ENCODE assay signal across 8 cellular contexts in genomic region chrX:151680805-151681204, GRCh38. TPM values are rescaled to one million over a fixed set of nuclear protein-coding genes. Genes with fewer than 3 reads are reported as not detected.
DNase-seq lines count a peak whose midpoint lies in the region; ATAC-seq and TF ChIP-seq lines count a peak whose summit lies in the region.

No MANE protein-coding gene starts in this region.

- no peak overlapping the region for H3K27ac ChIP-seq in WERI-Rb-1

- TF ChIP-seq CTCF in WERI-Rb-1 (IDR thresholded peaks at IDR 0.05; ENCODE audit: low read depth, low read length) (peak; percentile 91), mesothelial cell of epicardium (IDR thresholded peaks at IDR 0.05; ENCODE audit: unreplicated experiment) (peak; percentile 95)

- no peaks in the 10 kb centered on the region for H3K9me3 ChIP-seq in WERI-Rb-1 (ENCODE audit: severe bottlenecking)

- H3K36me3 ChIP-seq in WERI-Rb-1, result no peaks in the 10 kb centered on the region

- H3K4me3 ChIP-seq in WERI-Rb-1 (ENCODE audit: low read depth, low read length), result no peak overlapping the region

- H3K27me3 Mint-ChIP-seq in central memory CD8-positive, alpha-beta T cell, result peaks cover 24% of the 10 kb centered on the region
- H3K27me3 Mint-ChIP-seq in mesothelial cell of epicardium (ENCODE audit: low read depth), result peaks cover 34% of the 10 kb centered on the region

- H3K4me1 Mint-ChIP-seq in central memory CD8-positive, alpha-beta T cell, result no peaks in the 10 kb centered on the region
- H3K4me1 Mint-ChIP-seq in mesothelial cell of epicardium, result no peaks in the 10 kb centered on the region

- ATAC-seq in GM21360 (IDR thresholded peaks at IDR 0.05; ENCODE audit: unreplicated experiment) (peak; percentile 97), HG03095 (IDR thresholded peaks at IDR 0.05; ENCODE audit: unreplicated experiment) (no peak)
- ATAC-seq in central memory CD8-positive, alpha-beta T cell (replicated peaks; ENCODE audit: extremely low read depth, poor library complexity, severe bottlenecking), result no peak

- DNase-seq in Daoy (ENCODE audit: low read depth) (peak; percentile 46), LHCN-M2 (ENCODE audit: low read depth) (peak; percentile 0), WERI-Rb-1 (peak; percentile 87), mesothelial cell of epicardium (ENCODE audit: low spot score in 2 of 2, unreplicated experiment in 2 of 2) (peak in 1 of 2 experiments; percentile 60)
- DNase-seq in central memory CD8-positive, alpha-beta T cell (ENCODE audit: low spot score in 2 of 2), result peak; percentile 14 to 18
- DNase-seq in stimulated activated naive CD4-positive, alpha-beta T cell treated with Interleukin-2 at 50 U/mL for 16 hours (lab: John Stamatoyannopoulos, UW), result peak; percentile 29

- H3K9me3 Mint-ChIP-seq in central memory CD8-positive, alpha-beta T cell, result no peaks in the 10 kb centered on the region
- H3K9me3 Mint-ChIP-seq in mesothelial cell of epicardium, result peaks cover 21% of the 10 kb centered on the region

- H3K27ac Mint-ChIP-seq in central memory CD8-positive, alpha-beta T cell (ENCODE audit: low read depth), result no peak overlapping the region
- H3K27ac Mint-ChIP-seq in mesothelial cell of epicardium, result no peak overlapping the region

- H3K27me3 ChIP-seq in WERI-Rb-1 (ENCODE audit: insufficient read depth, low read depth, severe bottlenecking), result peaks cover 3% of the 10 kb centered on the region

- no peak overlapping the region for H3K4me3 Mint-ChIP-seq in central memory CD8-positive, alpha-beta T cell
- no peak overlapping the region for H3K4me3 Mint-ChIP-seq in mesothelial cell of epicardium

- H3K36me3 Mint-ChIP-seq in central memory CD8-positive, alpha-beta T cell (ENCODE audit: insufficient read depth), result no peaks in the 10 kb centered on the region
- H3K36me3 Mint-ChIP-seq in mesothelial cell of epicardium, result no peaks in the 10 kb centered on the region

RNA-seq across cellular contexts. Expression of gene PRRG3, which starts 14.5 kb away (rescaled TPM):
- total RNA-seq in Daoy (2014; rRNA removed; shearing (Covaris generic)), result 0.11 TPM in 1 of 2 replicates, not detected in the other
- total RNA-seq in LHCN-M2 (2014; rRNA removed) (not detected in 2 replicates), mesothelial cell of epicardium (1.9 to 2.5 TPM (median 2.3 TPM) in 3 replicates)
- not detected for polyA plus RNA-seq in LHCN-M2 (2012)

RNA-seq across cellular contexts. Expression of gene FATE1, which starts 35.0 kb away (rescaled TPM):
- not detected in 2 replicates for total RNA-seq in Daoy (2014; rRNA removed; shearing (Covaris generic))
- total RNA-seq in LHCN-M2 (2014; rRNA removed) (not detected in 2 replicates), mesothelial cell of epicardium (not detected in 3 replicates)
- not detected for polyA plus RNA-seq in LHCN-M2 (2012)

RNA-seq across cellular contexts. Expression of gene CNGA2, which starts 53.7 kb away (rescaled TPM):
- not detected in 2 replicates for total RNA-seq in Daoy (2014; rRNA removed; shearing (Covaris generic))
- total RNA-seq in LHCN-M2 (2014; rRNA removed), result not detected in 2 replicates
- not detected for polyA plus RNA-seq in LHCN-M2 (2012)
- total RNA-seq in mesothelial cell of epicardium, result not detected in 3 replicates
